Comparison of ENCODE assay signal across 1 cellular context in genomic region chr10:103473261-103473671, GRCh38.
TF ChIP-seq lines count a peak whose summit lies in the region.

No MANE protein-coding gene starts in this region.

TF ChIP-seq in H1, 55 proteins besides CTCF, POLR2A, EP300 and RAD21:
- TF ChIP-seq BACH1 (IDR thresholded peaks at IDR 0.05; ENCODE audit: low read length) (no peak), SIRT6 (IDR thresholded peaks at IDR 0.05; ENCODE audit: low read length) (no peak), KDM1A (IDR thresholded peaks at IDR 0.05; ENCODE audit: borderline replicate concordance, low read length) (no peak), SRF (IDR thresholded peaks at IDR 0.05; ENCODE audit: low read depth, low read length) (no peak), RFX5 (IDR thresholded peaks at IDR 0.05; ENCODE audit: borderline replicate concordance, low read depth, low read length) (no peak), CREB1 (IDR thresholded peaks at IDR 0.05) (no peak), SUZ12 (IDR thresholded peaks at IDR 0.05; ENCODE audit: low read length) (no peak), KDM4A (IDR thresholded peaks at IDR 0.05; ENCODE audit: low read depth, low read length, severe bottlenecking) (no peak), GTF2F1 (IDR thresholded peaks at IDR 0.05; ENCODE audit: borderline replicate concordance, low read depth, low read length) (no peak), CTBP2 (IDR thresholded peaks at IDR 0.05; ENCODE audit: borderline replicate concordance, insufficient read depth, insufficient read length, low read length) (no peak), POU5F1 (IDR thresholded peaks at IDR 0.05; ENCODE audit: low read depth, low read length) (no peak), GABPA (IDR thresholded peaks at IDR 0.05; ENCODE audit: borderline replicate concordance, insufficient read depth, low read length) (no peak)
- TF ChIP-seq, protein P1, sequence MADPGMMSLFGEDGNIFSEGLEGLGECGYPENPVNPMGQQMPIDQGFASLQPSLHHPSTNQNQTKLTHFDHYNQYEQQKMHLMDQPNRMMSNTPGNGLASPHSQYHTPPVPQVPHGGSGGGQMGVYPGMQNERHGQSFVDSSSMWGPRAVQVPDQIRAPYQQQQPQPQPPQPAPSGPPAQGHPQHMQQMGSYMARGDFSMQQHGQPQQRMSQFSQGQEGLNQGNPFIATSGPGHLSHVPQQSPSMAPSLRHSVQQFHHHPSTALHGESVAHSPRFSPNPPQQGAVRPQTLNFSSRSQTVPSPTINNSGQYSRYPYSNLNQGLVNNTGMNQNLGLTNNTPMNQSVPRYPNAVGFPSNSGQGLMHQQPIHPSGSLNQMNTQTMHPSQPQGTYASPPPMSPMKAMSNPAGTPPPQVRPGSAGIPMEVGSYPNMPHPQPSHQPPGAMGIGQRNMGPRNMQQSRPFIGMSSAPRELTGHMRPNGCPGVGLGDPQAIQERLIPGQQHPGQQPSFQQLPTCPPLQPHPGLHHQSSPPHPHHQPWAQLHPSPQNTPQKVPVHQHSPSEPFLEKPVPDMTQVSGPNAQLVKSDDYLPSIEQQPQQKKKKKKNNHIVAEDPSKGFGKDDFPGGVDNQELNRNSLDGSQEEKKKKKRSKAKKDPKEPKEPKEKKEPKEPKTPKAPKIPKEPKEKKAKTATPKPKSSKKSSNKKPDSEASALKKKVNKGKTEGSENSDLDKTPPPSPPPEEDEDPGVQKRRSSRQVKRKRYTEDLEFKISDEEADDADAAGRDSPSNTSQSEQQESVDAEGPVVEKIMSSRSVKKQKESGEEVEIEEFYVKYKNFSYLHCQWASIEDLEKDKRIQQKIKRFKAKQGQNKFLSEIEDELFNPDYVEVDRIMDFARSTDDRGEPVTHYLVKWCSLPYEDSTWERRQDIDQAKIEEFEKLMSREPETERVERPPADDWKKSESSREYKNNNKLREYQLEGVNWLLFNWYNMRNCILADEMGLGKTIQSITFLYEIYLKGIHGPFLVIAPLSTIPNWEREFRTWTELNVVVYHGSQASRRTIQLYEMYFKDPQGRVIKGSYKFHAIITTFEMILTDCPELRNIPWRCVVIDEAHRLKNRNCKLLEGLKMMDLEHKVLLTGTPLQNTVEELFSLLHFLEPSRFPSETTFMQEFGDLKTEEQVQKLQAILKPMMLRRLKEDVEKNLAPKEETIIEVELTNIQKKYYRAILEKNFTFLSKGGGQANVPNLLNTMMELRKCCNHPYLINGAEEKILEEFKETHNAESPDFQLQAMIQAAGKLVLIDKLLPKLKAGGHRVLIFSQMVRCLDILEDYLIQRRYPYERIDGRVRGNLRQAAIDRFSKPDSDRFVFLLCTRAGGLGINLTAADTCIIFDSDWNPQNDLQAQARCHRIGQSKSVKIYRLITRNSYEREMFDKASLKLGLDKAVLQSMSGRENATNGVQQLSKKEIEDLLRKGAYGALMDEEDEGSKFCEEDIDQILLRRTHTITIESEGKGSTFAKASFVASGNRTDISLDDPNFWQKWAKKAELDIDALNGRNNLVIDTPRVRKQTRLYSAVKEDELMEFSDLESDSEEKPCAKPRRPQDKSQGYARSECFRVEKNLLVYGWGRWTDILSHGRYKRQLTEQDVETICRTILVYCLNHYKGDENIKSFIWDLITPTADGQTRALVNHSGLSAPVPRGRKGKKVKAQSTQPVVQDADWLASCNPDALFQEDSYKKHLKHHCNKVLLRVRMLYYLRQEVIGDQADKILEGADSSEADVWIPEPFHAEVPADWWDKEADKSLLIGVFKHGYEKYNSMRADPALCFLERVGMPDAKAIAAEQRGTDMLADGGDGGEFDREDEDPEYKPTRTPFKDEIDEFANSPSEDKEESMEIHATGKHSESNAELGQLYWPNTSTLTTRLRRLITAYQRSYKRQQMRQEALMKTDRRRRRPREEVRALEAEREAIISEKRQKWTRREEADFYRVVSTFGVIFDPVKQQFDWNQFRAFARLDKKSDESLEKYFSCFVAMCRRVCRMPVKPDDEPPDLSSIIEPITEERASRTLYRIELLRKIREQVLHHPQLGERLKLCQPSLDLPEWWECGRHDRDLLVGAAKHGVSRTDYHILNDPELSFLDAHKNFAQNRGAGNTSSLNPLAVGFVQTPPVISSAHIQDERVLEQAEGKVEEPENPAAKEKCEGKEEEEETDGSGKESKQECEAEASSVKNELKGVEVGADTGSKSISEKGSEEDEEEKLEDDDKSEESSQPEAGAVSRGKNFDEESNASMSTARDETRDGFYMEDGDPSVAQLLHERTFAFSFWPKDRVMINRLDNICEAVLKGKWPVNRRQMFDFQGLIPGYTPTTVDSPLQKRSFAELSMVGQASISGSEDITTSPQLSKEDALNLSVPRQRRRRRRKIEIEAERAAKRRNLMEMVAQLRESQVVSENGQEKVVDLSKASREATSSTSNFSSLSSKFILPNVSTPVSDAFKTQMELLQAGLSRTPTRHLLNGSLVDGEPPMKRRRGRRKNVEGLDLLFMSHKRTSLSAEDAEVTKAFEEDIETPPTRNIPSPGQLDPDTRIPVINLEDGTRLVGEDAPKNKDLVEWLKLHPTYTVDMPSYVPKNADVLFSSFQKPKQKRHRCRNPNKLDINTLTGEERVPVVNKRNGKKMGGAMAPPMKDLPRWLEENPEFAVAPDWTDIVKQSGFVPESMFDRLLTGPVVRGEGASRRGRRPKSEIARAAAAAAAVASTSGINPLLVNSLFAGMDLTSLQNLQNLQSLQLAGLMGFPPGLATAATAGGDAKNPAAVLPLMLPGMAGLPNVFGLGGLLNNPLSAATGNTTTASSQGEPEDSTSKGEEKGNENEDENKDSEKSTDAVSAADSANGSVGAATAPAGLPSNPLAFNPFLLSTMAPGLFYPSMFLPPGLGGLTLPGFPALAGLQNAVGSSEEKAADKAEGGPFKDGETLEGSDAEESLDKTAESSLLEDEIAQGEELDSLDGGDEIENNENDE (IDR thresholded peaks at IDR 0.05; ENCODE audit: insufficient replicate concordance, low read length): no peak
- TF ChIP-seq, protein P2, sequence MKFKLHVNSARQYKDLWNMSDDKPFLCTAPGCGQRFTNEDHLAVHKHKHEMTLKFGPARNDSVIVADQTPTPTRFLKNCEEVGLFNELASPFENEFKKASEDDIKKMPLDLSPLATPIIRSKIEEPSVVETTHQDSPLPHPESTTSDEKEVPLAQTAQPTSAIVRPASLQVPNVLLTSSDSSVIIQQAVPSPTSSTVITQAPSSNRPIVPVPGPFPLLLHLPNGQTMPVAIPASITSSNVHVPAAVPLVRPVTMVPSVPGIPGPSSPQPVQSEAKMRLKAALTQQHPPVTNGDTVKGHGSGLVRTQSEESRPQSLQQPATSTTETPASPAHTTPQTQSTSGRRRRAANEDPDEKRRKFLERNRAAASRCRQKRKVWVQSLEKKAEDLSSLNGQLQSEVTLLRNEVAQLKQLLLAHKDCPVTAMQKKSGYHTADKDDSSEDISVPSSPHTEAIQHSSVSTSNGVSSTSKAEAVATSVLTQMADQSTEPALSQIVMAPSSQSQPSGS (IDR thresholded peaks at IDR 0.05; ENCODE audit: low read length): no peak
